ENCODE assay signal across 1 cellular context in the genomic region with DNA sequence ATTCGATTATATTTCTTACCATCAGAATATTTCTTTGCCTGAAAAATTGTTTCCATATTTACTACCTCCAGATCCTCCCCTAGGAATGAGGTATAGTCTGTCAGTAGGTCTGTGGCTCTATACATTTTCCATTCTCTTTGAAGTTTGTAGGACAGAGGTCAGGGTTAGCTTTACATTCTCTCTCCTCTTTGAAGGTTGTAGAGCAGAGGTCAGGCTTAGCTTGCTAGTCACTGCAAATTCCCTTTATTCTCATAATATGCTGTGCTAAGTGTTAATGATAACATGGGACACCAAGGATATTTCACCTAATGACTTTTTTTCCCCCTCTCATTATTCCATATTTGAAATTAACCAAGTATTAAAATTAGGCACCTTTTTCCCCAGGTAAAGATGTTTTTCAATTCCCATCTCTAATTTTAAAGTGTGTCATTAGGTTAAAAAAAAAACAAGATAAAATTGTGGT.
TF ChIP-seq lines count a peak whose summit lies in the region.

No MANE protein-coding gene starts in this region.

TF ChIP-seq in HepG2, 621 proteins besides CTCF, POLR2A, EP300 and RAD21 (continued from another document and continues in another):
- TF ChIP-seq, protein P1, sequence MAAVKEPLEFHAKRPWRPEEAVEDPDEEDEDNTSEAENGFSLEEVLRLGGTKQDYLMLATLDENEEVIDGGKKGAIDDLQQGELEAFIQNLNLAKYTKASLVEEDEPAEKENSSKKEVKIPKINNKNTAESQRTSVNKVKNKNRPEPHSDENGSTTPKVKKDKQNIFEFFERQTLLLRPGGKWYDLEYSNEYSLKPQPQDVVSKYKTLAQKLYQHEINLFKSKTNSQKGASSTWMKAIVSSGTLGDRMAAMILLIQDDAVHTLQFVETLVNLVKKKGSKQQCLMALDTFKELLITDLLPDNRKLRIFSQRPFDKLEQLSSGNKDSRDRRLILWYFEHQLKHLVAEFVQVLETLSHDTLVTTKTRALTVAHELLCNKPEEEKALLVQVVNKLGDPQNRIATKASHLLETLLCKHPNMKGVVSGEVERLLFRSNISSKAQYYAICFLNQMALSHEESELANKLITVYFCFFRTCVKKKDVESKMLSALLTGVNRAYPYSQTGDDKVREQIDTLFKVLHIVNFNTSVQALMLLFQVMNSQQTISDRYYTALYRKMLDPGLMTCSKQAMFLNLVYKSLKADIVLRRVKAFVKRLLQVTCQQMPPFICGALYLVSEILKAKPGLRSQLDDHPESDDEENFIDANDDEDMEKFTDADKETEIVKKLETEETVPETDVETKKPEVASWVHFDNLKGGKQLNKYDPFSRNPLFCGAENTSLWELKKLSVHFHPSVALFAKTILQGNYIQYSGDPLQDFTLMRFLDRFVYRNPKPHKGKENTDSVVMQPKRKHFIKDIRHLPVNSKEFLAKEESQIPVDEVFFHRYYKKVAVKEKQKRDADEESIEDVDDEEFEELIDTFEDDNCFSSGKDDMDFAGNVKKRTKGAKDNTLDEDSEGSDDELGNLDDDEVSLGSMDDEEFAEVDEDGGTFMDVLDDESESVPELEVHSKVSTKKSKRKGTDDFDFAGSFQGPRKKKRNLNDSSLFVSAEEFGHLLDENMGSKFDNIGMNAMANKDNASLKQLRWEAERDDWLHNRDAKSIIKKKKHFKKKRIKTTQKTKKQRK (IDR thresholded peaks at IDR 0.05; ENCODE audit: low read length), result no peak
- TF ChIP-seq ZNF619 (CRISPR knock-in tag; IDR thresholded peaks at IDR 0.05) (no peak), ZNF484 (CRISPR knock-in tag; IDR thresholded peaks at IDR 0.05; ENCODE audit: borderline replicate concordance, low read depth) (no peak), NFYC (CRISPR knock-in tag; IDR thresholded peaks at IDR 0.05) (no peak), PITX1 (CRISPR knock-in tag; IDR thresholded peaks at IDR 0.05) (peak; percentile 64; the same call in 1 of the 2 replicates), RFX1 (IDR thresholded peaks at IDR 0.05) (no peak), ZNF782 (CRISPR knock-in tag; IDR thresholded peaks at IDR 0.05; ENCODE audit: borderline replicate concordance) (no peak), ZNF33A (CRISPR knock-in tag; IDR thresholded peaks at IDR 0.05; ENCODE audit: borderline replicate concordance) (no peak), ZBTB7B (CRISPR knock-in tag; IDR thresholded peaks at IDR 0.05) (no peak), KMT2B (CRISPR knock-in tag; IDR thresholded peaks at IDR 0.05) (no peak), ETV6 (CRISPR knock-in tag; conservative IDR thresholded peaks at IDR 0.05) (no peak), STAG1 (CRISPR knock-in tag; IDR thresholded peaks at IDR 0.05) (peak; percentile 18; the same call in 1 of the 2 replicates), SP2 (CRISPR knock-in tag; IDR thresholded peaks at IDR 0.05) (no peak), CC2D1A (CRISPR knock-in tag; IDR thresholded peaks at IDR 0.05) (no peak), ZNF44 (CRISPR knock-in tag; IDR thresholded peaks at IDR 0.05) (no peak), TAF1 (CRISPR knock-in tag; IDR thresholded peaks at IDR 0.05) (no peak), ARHGAP35 (CRISPR knock-in tag; IDR thresholded peaks at IDR 0.05; ENCODE audit: borderline replicate concordance) (no peak), ZNF431 (CRISPR knock-in tag; IDR thresholded peaks at IDR 0.05; ENCODE audit: borderline replicate concordance, low read depth) (no peak; the same call in 1 of the 2 replicates), GABPB1 (CRISPR knock-in tag; IDR thresholded peaks at IDR 0.05) (no peak), ZBTB8A (CRISPR knock-in tag; IDR thresholded peaks at IDR 0.05; ENCODE audit: borderline replicate concordance, low read depth) (no peak), ZC3H4 (CRISPR knock-in tag; IDR thresholded peaks at IDR 0.05; ENCODE audit: borderline replicate concordance) (no peak), TOE1 (CRISPR knock-in tag; IDR thresholded peaks at IDR 0.05) (peak; percentile 84; the same call in 1 of the 2 replicates), HIVEP1 (CRISPR knock-in tag; IDR thresholded peaks at IDR 0.05) (no peak), ZNF34 (CRISPR knock-in tag; IDR thresholded peaks at IDR 0.05; ENCODE audit: borderline replicate concordance) (no peak), CHD4 (IDR thresholded peaks at IDR 0.05; ENCODE audit: borderline replicate concordance, low read length) (peak; percentile 75; the same call in 1 of the 2 replicates), ZNF101 (CRISPR knock-in tag; IDR thresholded peaks at IDR 0.05; ENCODE audit: borderline replicate concordance, low read depth) (no peak), KLF9 (CRISPR knock-in tag; IDR thresholded peaks at IDR 0.05; ENCODE audit: low read depth) (no peak)
- TF ChIP-seq, protein P2, sequence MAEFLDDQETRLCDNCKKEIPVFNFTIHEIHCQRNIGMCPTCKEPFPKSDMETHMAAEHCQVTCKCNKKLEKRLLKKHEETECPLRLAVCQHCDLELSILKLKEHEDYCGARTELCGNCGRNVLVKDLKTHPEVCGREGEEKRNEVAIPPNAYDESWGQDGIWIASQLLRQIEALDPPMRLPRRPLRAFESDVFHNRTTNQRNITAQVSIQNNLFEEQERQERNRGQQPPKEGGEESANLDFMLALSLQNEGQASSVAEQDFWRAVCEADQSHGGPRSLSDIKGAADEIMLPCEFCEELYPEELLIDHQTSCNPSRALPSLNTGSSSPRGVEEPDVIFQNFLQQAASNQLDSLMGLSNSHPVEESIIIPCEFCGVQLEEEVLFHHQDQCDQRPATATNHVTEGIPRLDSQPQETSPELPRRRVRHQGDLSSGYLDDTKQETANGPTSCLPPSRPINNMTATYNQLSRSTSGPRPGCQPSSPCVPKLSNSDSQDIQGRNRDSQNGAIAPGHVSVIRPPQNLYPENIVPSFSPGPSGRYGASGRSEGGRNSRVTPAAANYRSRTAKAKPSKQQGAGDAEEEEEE (CRISPR knock-in tag; IDR thresholded peaks at IDR 0.05; ENCODE audit: borderline replicate concordance), result no peak
- TF ChIP-seq, protein P3, sequence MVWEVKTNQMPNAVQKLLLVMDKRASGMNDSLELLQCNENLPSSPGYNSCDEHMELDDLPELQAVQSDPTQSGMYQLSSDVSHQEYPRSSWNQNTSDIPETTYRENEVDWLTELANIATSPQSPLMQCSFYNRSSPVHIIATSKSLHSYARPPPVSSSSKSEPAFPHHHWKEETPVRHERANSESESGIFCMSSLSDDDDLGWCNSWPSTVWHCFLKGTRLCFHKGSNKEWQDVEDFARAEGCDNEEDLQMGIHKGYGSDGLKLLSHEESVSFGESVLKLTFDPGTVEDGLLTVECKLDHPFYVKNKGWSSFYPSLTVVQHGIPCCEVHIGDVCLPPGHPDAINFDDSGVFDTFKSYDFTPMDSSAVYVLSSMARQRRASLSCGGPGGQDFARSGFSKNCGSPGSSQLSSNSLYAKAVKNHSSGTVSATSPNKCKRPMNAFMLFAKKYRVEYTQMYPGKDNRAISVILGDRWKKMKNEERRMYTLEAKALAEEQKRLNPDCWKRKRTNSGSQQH (CRISPR knock-in tag; IDR thresholded peaks at IDR 0.05; ENCODE audit: low read depth), result no peak
- TF ChIP-seq, protein P4, sequence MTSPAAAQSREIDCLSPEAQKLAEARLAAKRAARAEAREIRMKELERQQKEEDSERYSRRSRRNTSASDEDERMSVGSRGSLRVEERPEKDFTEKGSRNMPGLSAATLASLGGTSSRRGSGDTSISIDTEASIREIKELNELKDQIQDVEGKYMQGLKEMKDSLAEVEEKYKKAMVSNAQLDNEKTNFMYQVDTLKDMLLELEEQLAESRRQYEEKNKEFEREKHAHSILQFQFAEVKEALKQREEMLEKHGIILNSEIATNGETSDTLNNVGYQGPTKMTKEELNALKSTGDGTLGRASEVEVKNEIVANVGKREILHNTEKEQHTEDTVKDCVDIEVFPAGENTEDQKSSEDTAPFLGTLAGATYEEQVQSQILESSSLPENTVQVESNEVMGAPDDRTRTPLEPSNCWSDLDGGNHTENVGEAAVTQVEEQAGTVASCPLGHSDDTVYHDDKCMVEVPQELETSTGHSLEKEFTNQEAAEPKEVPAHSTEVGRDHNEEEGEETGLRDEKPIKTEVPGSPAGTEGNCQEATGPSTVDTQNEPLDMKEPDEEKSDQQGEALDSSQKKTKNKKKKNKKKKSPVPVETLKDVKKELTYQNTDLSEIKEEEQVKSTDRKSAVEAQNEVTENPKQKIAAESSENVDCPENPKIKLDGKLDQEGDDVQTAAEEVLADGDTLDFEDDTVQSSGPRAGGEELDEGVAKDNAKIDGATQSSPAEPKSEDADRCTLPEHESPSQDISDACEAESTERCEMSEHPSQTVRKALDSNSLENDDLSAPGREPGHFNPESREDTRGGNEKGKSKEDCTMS (CRISPR knock-in tag; conservative IDR thresholded peaks at IDR 0.05), result no peak
- TF ChIP-seq, protein P5, sequence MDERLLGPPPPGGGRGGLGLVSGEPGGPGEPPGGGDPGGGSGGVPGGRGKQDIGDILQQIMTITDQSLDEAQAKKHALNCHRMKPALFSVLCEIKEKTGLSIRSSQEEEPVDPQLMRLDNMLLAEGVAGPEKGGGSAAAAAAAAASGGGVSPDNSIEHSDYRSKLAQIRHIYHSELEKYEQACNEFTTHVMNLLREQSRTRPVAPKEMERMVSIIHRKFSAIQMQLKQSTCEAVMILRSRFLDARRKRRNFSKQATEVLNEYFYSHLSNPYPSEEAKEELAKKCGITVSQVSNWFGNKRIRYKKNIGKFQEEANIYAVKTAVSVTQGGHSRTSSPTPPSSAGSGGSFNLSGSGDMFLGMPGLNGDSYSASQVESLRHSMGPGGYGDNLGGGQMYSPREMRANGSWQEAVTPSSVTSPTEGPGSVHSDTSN (CRISPR knock-in tag; IDR thresholded peaks at IDR 0.05), result no peak
- TF ChIP-seq, protein P6, sequence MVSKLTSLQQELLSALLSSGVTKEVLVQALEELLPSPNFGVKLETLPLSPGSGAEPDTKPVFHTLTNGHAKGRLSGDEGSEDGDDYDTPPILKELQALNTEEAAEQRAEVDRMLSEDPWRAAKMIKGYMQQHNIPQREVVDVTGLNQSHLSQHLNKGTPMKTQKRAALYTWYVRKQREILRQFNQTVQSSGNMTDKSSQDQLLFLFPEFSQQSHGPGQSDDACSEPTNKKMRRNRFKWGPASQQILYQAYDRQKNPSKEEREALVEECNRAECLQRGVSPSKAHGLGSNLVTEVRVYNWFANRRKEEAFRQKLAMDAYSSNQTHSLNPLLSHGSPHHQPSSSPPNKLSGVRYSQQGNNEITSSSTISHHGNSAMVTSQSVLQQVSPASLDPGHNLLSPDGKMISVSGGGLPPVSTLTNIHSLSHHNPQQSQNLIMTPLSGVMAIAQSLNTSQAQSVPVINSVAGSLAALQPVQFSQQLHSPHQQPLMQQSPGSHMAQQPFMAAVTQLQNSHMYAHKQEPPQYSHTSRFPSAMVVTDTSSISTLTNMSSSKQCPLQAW (CRISPR knock-in tag; IDR thresholded peaks at IDR 0.05), result peak; percentile 52; the same call in 1 of the 2 replicates
- TF ChIP-seq, protein P7, sequence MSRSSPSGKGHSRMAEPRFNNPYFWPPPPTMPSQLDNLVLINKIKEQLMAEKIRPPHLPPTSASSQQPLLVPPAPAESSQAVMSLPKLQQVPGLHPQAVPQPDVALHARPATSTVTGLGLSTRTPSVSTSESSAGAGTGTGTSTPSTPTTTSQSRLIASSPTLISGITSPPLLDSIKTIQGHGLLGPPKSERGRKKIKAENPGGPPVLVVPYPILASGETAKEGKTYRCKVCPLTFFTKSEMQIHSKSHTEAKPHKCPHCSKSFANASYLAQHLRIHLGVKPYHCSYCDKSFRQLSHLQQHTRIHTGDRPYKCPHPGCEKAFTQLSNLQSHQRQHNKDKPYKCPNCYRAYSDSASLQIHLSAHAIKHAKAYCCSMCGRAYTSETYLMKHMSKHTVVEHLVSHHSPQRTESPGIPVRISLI (CRISPR knock-in tag; IDR thresholded peaks at IDR 0.05; ENCODE audit: borderline replicate concordance), result peak; percentile 38; the same call in 1 of the 2 replicates
- TF ChIP-seq, protein P8, sequence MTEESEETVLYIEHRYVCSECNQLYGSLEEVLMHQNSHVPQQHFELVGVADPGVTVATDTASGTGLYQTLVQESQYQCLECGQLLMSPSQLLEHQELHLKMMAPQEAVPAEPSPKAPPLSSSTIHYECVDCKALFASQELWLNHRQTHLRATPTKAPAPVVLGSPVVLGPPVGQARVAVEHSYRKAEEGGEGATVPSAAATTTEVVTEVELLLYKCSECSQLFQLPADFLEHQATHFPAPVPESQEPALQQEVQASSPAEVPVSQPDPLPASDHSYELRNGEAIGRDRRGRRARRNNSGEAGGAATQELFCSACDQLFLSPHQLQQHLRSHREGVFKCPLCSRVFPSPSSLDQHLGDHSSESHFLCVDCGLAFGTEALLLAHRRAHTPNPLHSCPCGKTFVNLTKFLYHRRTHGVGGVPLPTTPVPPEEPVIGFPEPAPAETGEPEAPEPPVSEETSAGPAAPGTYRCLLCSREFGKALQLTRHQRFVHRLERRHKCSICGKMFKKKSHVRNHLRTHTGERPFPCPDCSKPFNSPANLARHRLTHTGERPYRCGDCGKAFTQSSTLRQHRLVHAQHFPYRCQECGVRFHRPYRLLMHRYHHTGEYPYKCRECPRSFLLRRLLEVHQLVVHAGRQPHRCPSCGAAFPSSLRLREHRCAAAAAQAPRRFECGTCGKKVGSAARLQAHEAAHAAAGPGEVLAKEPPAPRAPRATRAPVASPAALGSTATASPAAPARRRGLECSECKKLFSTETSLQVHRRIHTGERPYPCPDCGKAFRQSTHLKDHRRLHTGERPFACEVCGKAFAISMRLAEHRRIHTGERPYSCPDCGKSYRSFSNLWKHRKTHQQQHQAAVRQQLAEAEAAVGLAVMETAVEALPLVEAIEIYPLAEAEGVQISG (CRISPR knock-in tag; IDR thresholded peaks at IDR 0.05), result no peak
- TF ChIP-seq, protein P9, sequence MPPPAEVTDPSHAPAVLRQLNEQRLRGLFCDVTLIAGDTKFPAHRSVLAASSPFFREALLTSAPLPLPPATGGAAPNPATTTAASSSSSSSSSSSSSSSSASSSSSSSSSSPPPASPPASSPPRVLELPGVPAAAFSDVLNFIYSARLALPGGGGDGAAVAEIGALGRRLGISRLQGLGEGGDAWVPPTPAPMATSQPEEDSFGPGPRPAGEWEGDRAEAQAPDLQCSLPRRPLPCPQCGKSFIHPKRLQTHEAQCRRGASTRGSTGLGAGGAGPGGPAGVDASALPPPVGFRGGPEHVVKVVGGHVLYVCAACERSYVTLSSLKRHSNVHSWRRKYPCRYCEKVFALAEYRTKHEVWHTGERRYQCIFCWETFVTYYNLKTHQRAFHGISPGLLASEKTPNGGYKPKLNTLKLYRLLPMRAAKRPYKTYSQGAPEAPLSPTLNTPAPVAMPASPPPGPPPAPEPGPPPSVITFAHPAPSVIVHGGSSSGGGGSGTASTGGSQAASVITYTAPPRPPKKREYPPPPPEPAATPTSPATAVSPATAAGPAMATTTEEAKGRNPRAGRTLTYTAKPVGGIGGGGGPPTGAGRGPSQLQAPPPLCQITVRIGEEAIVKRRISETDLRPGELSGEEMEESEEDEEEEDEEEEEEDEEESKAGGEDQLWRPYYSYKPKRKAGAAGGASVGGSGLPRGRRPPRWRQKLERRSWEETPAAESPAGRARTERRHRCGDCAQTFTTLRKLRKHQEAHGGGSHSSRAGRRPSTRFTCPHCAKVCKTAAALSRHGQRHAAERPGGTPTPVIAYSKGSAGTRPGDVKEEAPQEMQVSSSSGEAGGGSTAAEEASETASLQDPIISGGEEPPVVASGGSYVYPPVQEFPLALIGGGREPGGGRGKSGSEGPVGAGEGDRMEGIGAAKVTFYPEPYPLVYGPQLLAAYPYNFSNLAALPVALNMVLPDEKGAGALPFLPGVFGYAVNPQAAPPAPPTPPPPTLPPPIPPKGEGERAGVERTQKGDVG (CRISPR knock-in tag; IDR thresholded peaks at IDR 0.05; ENCODE audit: borderline replicate concordance), result no peak
- TF ChIP-seq, protein P10, sequence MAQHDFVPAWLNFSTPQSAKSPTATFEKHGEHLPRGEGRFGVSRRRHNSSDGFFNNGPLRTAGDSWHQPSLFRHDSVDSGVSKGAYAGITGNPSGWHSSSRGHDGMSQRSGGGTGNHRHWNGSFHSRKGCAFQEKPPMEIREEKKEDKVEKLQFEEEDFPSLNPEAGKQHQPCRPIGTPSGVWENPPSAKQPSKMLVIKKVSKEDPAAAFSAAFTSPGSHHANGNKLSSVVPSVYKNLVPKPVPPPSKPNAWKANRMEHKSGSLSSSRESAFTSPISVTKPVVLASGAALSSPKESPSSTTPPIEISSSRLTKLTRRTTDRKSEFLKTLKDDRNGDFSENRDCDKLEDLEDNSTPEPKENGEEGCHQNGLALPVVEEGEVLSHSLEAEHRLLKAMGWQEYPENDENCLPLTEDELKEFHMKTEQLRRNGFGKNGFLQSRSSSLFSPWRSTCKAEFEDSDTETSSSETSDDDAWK (CRISPR knock-in tag; IDR thresholded peaks at IDR 0.05), result no peak
